ENCODE assay signal across 10 cellular contexts in the genomic region with DNA sequence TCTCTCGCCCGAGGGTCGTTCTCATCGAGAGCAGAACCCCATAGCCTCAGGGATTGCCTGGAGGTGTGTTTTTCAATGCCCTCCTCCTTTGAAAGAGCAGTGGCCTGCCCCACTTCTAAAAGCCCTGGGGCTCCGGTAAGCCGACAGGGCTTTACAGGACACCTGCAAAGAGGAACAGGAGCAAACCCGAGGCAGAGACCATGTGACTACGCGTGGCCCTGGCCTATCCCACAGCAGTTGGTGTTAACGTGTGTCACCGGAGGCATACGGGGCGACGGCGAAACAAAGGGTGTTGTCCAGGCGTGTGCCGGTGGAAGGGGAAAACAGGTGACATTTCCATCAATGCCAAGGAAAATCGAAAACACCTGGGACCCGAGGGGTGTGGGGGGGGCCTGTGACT.
DNase-seq lines count a peak whose midpoint lies in the region; ATAC-seq and TF ChIP-seq lines count a peak whose summit lies in the region.
"Had no signal": no experiment of that assay in that cellular context is flagged by ENCODE, and none has a peak within 500 bp of the region (broad histone marks: within the 10 kb centered on the region; RNA-seq: fewer than 3 reads in every experiment).

No MANE protein-coding gene starts in this region.

- CTCF ChIA-PET in CD8-positive, alpha-beta T cell (lab: Charles Lee): no interaction called here

- H3K9ac ChIP-seq in Loucy (ENCODE audit: low read depth, low read length, poor library complexity, severe bottlenecking): no peak overlapping the region
- H3K9ac ChIP-seq in duodenal mucosa (ENCODE audit: low read depth in 1 of 2, low read length in 2 of 2): peak overlapping the region; percentile 28 to 63
- H3K9ac ChIP-seq in parathyroid adenoma: no peak overlapping the region

- no peaks in the 10 kb centered on the region for H3K9me3 Mint-ChIP-seq in CD8-positive, alpha-beta T cell

- H3K9me2 ChIP-seq in Loucy (replicated peaks; ENCODE audit: low read depth, low read length): no peaks in the 10 kb centered on the region

- H3K4me3 ChIP-seq in CD8-positive, alpha-beta T cell (ENCODE audit: low read depth, low read length): no peak overlapping the region
- peak overlapping the region; percentile 27 for H3K4me3 ChIP-seq in Loucy (ENCODE audit: low read length, poor library complexity, severe bottlenecking)
- H3K4me3 ChIP-seq in duodenal mucosa (ENCODE audit: low read depth in 1 of 2, low read length in 2 of 2): peak overlapping the region; percentile 36 to 68
- H3K4me3 ChIP-seq in parathyroid adenoma (ENCODE audit: low read depth, low read length): peak overlapping the region; percentile 55
- H3K4me3 ChIP-seq in aorta (ENCODE audit: low read length in 2 of 2): peak overlapping the region in 1 of 2 donors; percentile 8
- H3K4me3 ChIP-seq: SJSA1 had no signal

- no peaks in the 10 kb centered on the region for H4K20me1 ChIP-seq in Loucy (ENCODE audit: insufficient read depth, low read length, poor library complexity, severe bottlenecking)

- no peak overlapping the region for H3K27ac ChIP-seq in CD8-positive, alpha-beta T cell (ENCODE audit: low read depth, low read length)
- H3K27ac ChIP-seq in duodenal mucosa (ENCODE audit: low read depth, low read length): no peak overlapping the region
- no peak overlapping the region for H3K27ac ChIP-seq in parathyroid adenoma
- no peak overlapping the region for H3K27ac ChIP-seq in aorta (ENCODE audit: low read depth in 1 of 2, low read length in 2 of 2)
- H3K27ac ChIP-seq: SJSA1 had no signal

- TF ChIP-seq CTCF in CD8-positive, alpha-beta T cell (IDR thresholded peaks at IDR 0.05): no peak
- TF ChIP-seq CTCF in Loucy (conservative IDR thresholded peaks at IDR 0.05; ENCODE audit: low read length) (no peak), parathyroid adenoma (IDR thresholded peaks at IDR 0.05) (no peak)

- H3K4me1 Mint-ChIP-seq in CD8-positive, alpha-beta T cell (ENCODE audit: low read depth): peaks cover 28% of the 10 kb centered on the region
- H3K4me1 Mint-ChIP-seq: nephron had no signal

- peak overlapping the region; percentile 84 for H3K4me3 Mint-ChIP-seq in CD8-positive, alpha-beta T cell
- H3K4me3 Mint-ChIP-seq: nephron had no signal

- DNase-seq in CD8-positive, alpha-beta T cell: no peak
- DNase-seq in A172 (ENCODE audit: low spot score): no peak
- no peak for DNase-seq in NCI-H1048 (lab: John Stamatoyannopoulos, UW)
- no peak for DNase-seq in aorta

- no peaks in the 10 kb centered on the region for H3K36me3 ChIP-seq in CD8-positive, alpha-beta T cell (ENCODE audit: insufficient read depth, low read length)
- H3K36me3 ChIP-seq in Loucy (ENCODE audit: insufficient read depth, low read length): no peaks in the 10 kb centered on the region
- no peaks in the 10 kb centered on the region for H3K36me3 ChIP-seq in duodenal mucosa (ENCODE audit: control insufficient read depth in 1 of 2, insufficient read depth in 2 of 2, low read length in 2 of 2)
- H3K36me3 ChIP-seq in parathyroid adenoma (ENCODE audit: control insufficient read depth, insufficient read depth, low read length): no peaks in the 10 kb centered on the region
- no peaks in the 10 kb centered on the region for H3K36me3 ChIP-seq in aorta (ENCODE audit: control insufficient read depth in 1 of 2, insufficient read depth in 2 of 2, low read length in 1 of 2)
- H3K36me3 ChIP-seq: SJSA1 had no signal

- WGBS in aorta, 2 donors: 58 to 74% methylated on average over 19 of the region's 19 CpGs

- H3K9me3 ChIP-seq in CD8-positive, alpha-beta T cell (ENCODE audit: low read length): no peaks in the 10 kb centered on the region
- no peaks in the 10 kb centered on the region for H3K9me3 ChIP-seq in Loucy (ENCODE audit: insufficient read depth, low read depth, low read length)
- no peaks in the 10 kb centered on the region for H3K9me3 ChIP-seq in duodenal mucosa (ENCODE audit: control insufficient read depth in 1 of 2, low read length in 2 of 2)
- H3K9me3 ChIP-seq in parathyroid adenoma (ENCODE audit: control insufficient read depth, low read length): no peaks in the 10 kb centered on the region
- no peaks in the 10 kb centered on the region for H3K9me3 ChIP-seq in aorta (ENCODE audit: control insufficient read depth, low read length)
- H3K9me3 ChIP-seq: SJSA1 had no signal

- POLR2A ChIA-PET in CD8-positive, alpha-beta T cell (lab: Charles Lee): no interaction called here

- H3F3A ChIP-seq in Loucy (ENCODE audit: low read depth): no peaks in the 10 kb centered on the region

- no peak for ATAC-seq in CD8-positive, alpha-beta T cell
- no peak for ATAC-seq in aorta (ENCODE audit: low FRiP score)
- ATAC-seq in HG03097 (IDR thresholded peaks at IDR 0.05; ENCODE audit: low FRiP score, unreplicated experiment): no peak

- no peak overlapping the region for H3K27ac Mint-ChIP-seq in CD8-positive, alpha-beta T cell
- H3K27ac Mint-ChIP-seq: nephron had no signal

- intact Hi-C loops in CD8-positive, alpha-beta T cell (cut with DNase I, micrococcal nuclease): loop anchor here (5.0 to 10.0 kb wide), 2 partner anchors 597 to 600 kb away; no protein-coding TSS in a partner anchor
- intact Hi-C loops in aorta (cut with DNase I): no loop called here

- H2AFZ ChIP-seq in Loucy (ENCODE audit: low read length) (no peak overlapping the region), parathyroid adenoma (no peak overlapping the region)

- no peaks in the 10 kb centered on the region for H3K36me3 Mint-ChIP-seq in CD8-positive, alpha-beta T cell

- peaks cover 10% of the 10 kb centered on the region for H3K4me1 ChIP-seq in CD8-positive, alpha-beta T cell (ENCODE audit: insufficient read depth, low read length)
- H3K4me1 ChIP-seq in Loucy (ENCODE audit: insufficient read depth, low read length, poor library complexity, severe bottlenecking) (no peaks in the 10 kb centered on the region), duodenal mucosa (ENCODE audit: control insufficient read depth in 1 of 2, insufficient read depth in 2 of 2, low read length in 2 of 2) (peaks cover 4 to 5% of the 10 kb centered on the region in 2 donors), parathyroid adenoma (no peaks in the 10 kb centered on the region), aorta (ENCODE audit: control insufficient read depth in 1 of 2, insufficient read depth in 2 of 2, low read length in 2 of 2) (no peaks in the 10 kb centered on the region)
- H3K4me1 ChIP-seq: SJSA1 had no signal

- H3K79me2 ChIP-seq in Loucy (ENCODE audit: insufficient read depth, low read length): no peaks in the 10 kb centered on the region
- H3K79me2 ChIP-seq in parathyroid adenoma: no peaks in the 10 kb centered on the region

- no peaks in the 10 kb centered on the region for H3K27me3 Mint-ChIP-seq in CD8-positive, alpha-beta T cell (ENCODE audit: low read depth)

- H3K4me2 ChIP-seq in Loucy (ENCODE audit: low read depth, low read length, poor library complexity, severe bottlenecking): peak overlapping the region; percentile 27
- peak overlapping the region; percentile 82 for H3K4me2 ChIP-seq in parathyroid adenoma (ENCODE audit: low read length)

- H3K27me3 ChIP-seq in CD8-positive, alpha-beta T cell (ENCODE audit: insufficient read depth, low read length): no peaks in the 10 kb centered on the region
- H3K27me3 ChIP-seq in Loucy (ENCODE audit: insufficient read depth, low read length, poor library complexity, severe bottlenecking) (no peaks in the 10 kb centered on the region), duodenal mucosa (ENCODE audit: control insufficient read depth in 1 of 2, insufficient read depth in 2 of 2, low read length in 2 of 2) (no peaks in the 10 kb centered on the region), parathyroid adenoma (ENCODE audit: control insufficient read depth, insufficient read depth, low read length) (no peaks in the 10 kb centered on the region), aorta (ENCODE audit: control insufficient read depth in 1 of 2, insufficient read depth in 2 of 2, low read length in 1 of 2) (no peaks in the 10 kb centered on the region)
- H3K27me3 ChIP-seq: SJSA1 had no signal

Comparison
In these comparisons a context has a peak if more than half of its experiments do, and no peak if none do; other contexts are left out.
1. H3K9ac ChIP-seq: peak in duodenal mucosa (2 of 2); none in Loucy (single experiment) and parathyroid adenoma (single experiment).
2. intact Hi-C loops: an anchor here in CD8-positive, alpha-beta T cell (5.0 to 10.0 kb wide); none called in aorta.